In genomic region chr3:71585126-71585525, GRCh38 we compare ENCODE assay signal across 9 cellular contexts. TPM values are rescaled to one million over a fixed set of nuclear protein-coding genes. Genes with fewer than 3 reads are reported as not detected.
DNase-seq lines count a peak whose midpoint lies in the region; ATAC-seq, FAIRE-seq and TF ChIP-seq lines count a peak whose summit lies in the region.
"Had no signal": no experiment of that assay in that cellular context is flagged by ENCODE, and none has a peak within 500 bp of the region (broad histone marks: within the 10 kb centered on the region; RNA-seq: fewer than 3 reads in every experiment).

No MANE protein-coding gene starts in this region.

- TF ChIP-seq CTCF in dorsolateral prefrontal cortex (IDR thresholded peaks at IDR 0.05 in 54 of 56, conservative IDR thresholded peaks at IDR 0.05 in 2 of 56; ENCODE audit: low read depth in 1 of 56, partially characterized antibody in 56 of 56) (peak in 10 of 56 donors; percentile 2 to 26 (median 15)), pancreas (IDR thresholded peaks at IDR 0.05) (no peak)

- H3K36me3 ChIP-seq in pancreas: no peaks in the 10 kb centered on the region

- H3K4me1 ChIP-seq in pancreas: peaks cover 14 to 20% (median 18%) of the 10 kb centered on the region in 3 donors

- intact Hi-C loops in dorsolateral prefrontal cortex (cut with DNase I) (loop anchor here (2.0 to 10.0 kb wide), 10 partner anchors 120 to 1520 kb away; no protein-coding TSS in a partner anchor), pancreas (cut with DNase I) (loop anchor here in 2 of 3 donors (10.0 kb wide), 2 partner anchors 580 to 1040 kb away; no protein-coding TSS in a partner anchor)

- no peak for FAIRE-seq in pancreas (lab: Jason Lieb, UNC)

- peak; percentile 8 for DNase-seq in ELR (ENCODE audit: low read depth)
- peak; percentile 40 for DNase-seq in NOMO-1 treated with dmso at 0.1 percent for 144 hours (lab: John Stamatoyannopoulos, UW; ENCODE audit: unreplicated experiment)
- no peak for DNase-seq in dorsolateral prefrontal cortex
- DNase-seq in pancreas: no peak
- no peak for DNase-seq in NCI-H2196 treated with DMSO at 0.1 percent for 48 hours (lab: John Stamatoyannopoulos, UW; ENCODE audit: unreplicated experiment)
- DNase-seq in HuH-7 (ENCODE audit: low spot score): no peak
- no peak for DNase-seq in NCI-H187 treated with DMSO at 0.1 percent for 48 hours (lab: John Stamatoyannopoulos, UW)
- no peak for DNase-seq in ecto neural progenitor cell (ENCODE audit: low spot score)

- no peaks in the 10 kb centered on the region for H3K9me3 ChIP-seq in pancreas

- peak overlapping the region; percentile 68 to 93 (median 83) for H3K4me3 ChIP-seq in dorsolateral prefrontal cortex
- H3K4me3 ChIP-seq in pancreas: peak overlapping the region in 3 of 4 donors; percentile 61 to 92 (median 90)

- 14% methylated on average over 5 of the region's 5 CpGs for WGBS in pancreas, 2 donors

- peak overlapping the region; percentile 84 to 100 (median 98) for H3K27ac ChIP-seq in dorsolateral prefrontal cortex
- H3K27ac ChIP-seq in pancreas: peak overlapping the region; percentile 94 to 98 (median 96)
- H3K27ac ChIP-seq: KMS-11 had no signal

- H3K27me3 ChIP-seq in dorsolateral prefrontal cortex (no peaks in the 10 kb centered on the region), pancreas (no peaks in the 10 kb centered on the region)

- peak in 1 of 4 donors; percentile 6 for ATAC-seq in pancreas

RNA-seq across cellular contexts. Expression of gene FOXP1, which starts 1.6 kb away (rescaled TPM):
- 100 to 1,000 TPM in 108 of 120 experiments, 10 to 100 TPM in 12; 84.2 to 160 (median 118) TPM for total RNA-seq in dorsolateral prefrontal cortex
- 10 to 100 TPM; 34.8 to 74.1 (median 45.1) TPM for total RNA-seq in pancreas
- polyA plus RNA-seq in pancreas: 10 to 100 TPM; 13.4 to 17.8 TPM

Comparison
In these comparisons a context has a peak if more than half of its experiments do, and no peak if none do; other contexts are left out.
1. DNase-seq: peak in ELR (single experiment) and NOMO-1 treated with dmso at 0.1 percent for 144 hours (single experiment); none in dorsolateral prefrontal cortex (0 of 10), pancreas (0 of 6), NCI-H2196 treated with DMSO at 0.1 percent for 48 hours (single experiment), HuH-7 (single experiment), NCI-H187 treated with DMSO at 0.1 percent for 48 hours (single experiment) and ecto neural progenitor cell (single experiment).